Comparison of ENCODE assay signal across 24 cellular contexts in the genomic region with DNA sequence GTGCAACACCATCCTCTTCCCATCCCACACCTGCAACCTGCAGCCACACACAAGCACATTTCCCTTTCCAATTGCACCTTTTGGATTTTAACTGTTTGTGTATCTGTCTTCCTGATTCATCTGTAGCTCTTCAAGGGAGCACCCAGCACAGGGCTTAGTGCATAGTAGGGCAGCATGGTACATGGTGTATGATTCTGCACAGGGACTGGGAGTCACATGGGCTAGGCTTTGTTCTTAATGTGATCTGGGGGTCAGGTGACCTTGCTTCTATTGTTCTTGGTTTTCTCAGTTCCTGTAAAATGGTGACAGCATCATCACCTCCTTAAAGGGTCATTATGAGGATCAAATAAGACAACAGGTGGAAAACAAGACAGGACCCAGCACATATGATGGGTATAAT.
"Had no signal": no experiment of that assay in that cellular context is flagged by ENCODE, and none has a peak within 500 bp of the region (broad histone marks: within the 10 kb centered on the region; RNA-seq: fewer than 3 reads in every experiment).

No MANE protein-coding gene starts in this region.

- H3K4me3 ChIP-seq: body of pancreas, colonic mucosa, gastrocnemius medialis, heart left ventricle had no signal

- H3K4me1 ChIP-seq: body of pancreas, colonic mucosa, foreskin keratinocyte, gastrocnemius medialis, heart left ventricle had no signal

- H3K4me1 Mint-ChIP-seq: activated CD4-positive, alpha-beta T cell treated with anti-CD3 and anti-CD28 coated beads for 36 hours; activated T-helper 17 cell treated with anti-CD3 and anti-CD28 coated beads, Interleukin-2, amount 50 U/mL, for 72 hours had no signal

- H3K36me3 ChIP-seq: colonic mucosa, gastrocnemius medialis, heart left ventricle had no signal

- ATAC-seq: activated CD4-positive, alpha-beta T cell treated with anti-CD3 and anti-CD28 coated beads for 36 hours; activated T-cell treated with anti-CD3 and anti-CD28 coated beads, Interleukin-2, amount 50 U/mL, for 4 hours; activated T-helper 17 cell treated with anti-CD3 and anti-CD28 coated beads, Interleukin-2, amount 50 U/mL, for 72 hours; body of pancreas; esophagus mucosa; foreskin keratinocyte; gastrocnemius medialis; heart left ventricle had no signal

- H3K27ac ChIP-seq: body of pancreas, colonic mucosa, foreskin keratinocyte, gastrocnemius medialis, heart left ventricle had no signal

- H3K4me3 Mint-ChIP-seq: activated CD4-positive, alpha-beta memory T cell treated with anti-CD3 and anti-CD28 coated beads for 36 hours; activated CD4-positive, alpha-beta T cell treated with anti-CD3 and anti-CD28 coated beads for 36 hours; activated CD4-positive, alpha-beta T cell treated with anti-CD3 and anti-CD28 coated beads, Interleukin-2, amount 10 ng/mL, durations not matched to agents 24 days and 14 days; activated naive CD8-positive, alpha-beta T cell; activated T-cell treated with anti-CD3 and anti-CD28 coated beads, Interleukin-2, amount 50 U/mL, for 4 hours; activated T-helper 17 cell treated with anti-CD3 and anti-CD28 coated beads, Interleukin-2, amount 50 U/mL, for 72 hours; endodermal cell had no signal

- H3K27ac Mint-ChIP-seq: activated CD4-positive, alpha-beta memory T cell treated with anti-CD3 and anti-CD28 coated beads for 36 hours; activated CD4-positive, alpha-beta T cell treated with anti-CD3 and anti-CD28 coated beads for 36 hours; activated CD4-positive, alpha-beta T cell treated with anti-CD3 and anti-CD28 coated beads, Interleukin-2, amount 10 ng/mL, durations not matched to agents 24 days and 14 days; activated naive CD8-positive, alpha-beta T cell; activated T-helper 17 cell treated with anti-CD3 and anti-CD28 coated beads, Interleukin-2, amount 50 U/mL, for 72 hours; endodermal cell had no signal

- H3K36me3 Mint-ChIP-seq: activated CD4-positive, alpha-beta memory T cell treated with anti-CD3 and anti-CD28 coated beads for 36 hours; activated naive CD8-positive, alpha-beta T cell had no signal

- H3K9me3 ChIP-seq: body of pancreas, colonic mucosa, gastrocnemius medialis, heart left ventricle had no signal

- DNase-seq: activated CD4-positive, alpha-beta memory T cell treated with anti-CD3 and anti-CD28 coated beads for 36 hours; activated CD4-positive, alpha-beta T cell treated with anti-CD3 and anti-CD28 coated beads for 36 hours; activated CD4-positive, alpha-beta T cell treated with anti-CD3 and anti-CD28 coated beads, Interleukin-2, amount 10 ng/mL, durations not matched to agents 24 days and 14 days; activated CD4-positive, CD25-positive, alpha-beta regulatory T cell; activated CD4-positive, CD25-positive, alpha-beta regulatory T cell treated with anti-CD3 and anti-CD28 coated beads, Interleukin-2, amount 50 U/mL, for 72 hours; activated effector memory CD4-positive, alpha-beta T cell treated with Interleukin-2 at 50 U/mL for 16 hours; activated gamma-delta T cell treated with Interleukin-2 at 50 U/mL for 16 hours; activated naive CD4-positive, alpha-beta T cell treated with anti-CD3 and anti-CD28 coated beads, Interleukin-2, amount 50 U/mL, for 16 hours; activated naive CD4-positive, alpha-beta T cell treated with Interleukin-2 at 50 U/mL for 16 hours; activated T-cell treated with anti-CD3 and anti-CD28 coated beads, Interleukin-2, amount 50 U/mL, for 4 hours; amniotic stem cell; anterior cingulate cortex; body of pancreas; colonic mucosa; effector memory CD4-positive, alpha-beta T cell; endodermal cell; foreskin keratinocyte; gastrocnemius medialis; glutamatergic neuron; heart left ventricle; T-helper 2 cell had no signal

- H3K27me3 ChIP-seq: body of pancreas, colonic mucosa, gastrocnemius medialis had no signal

- H3K9me3 Mint-ChIP-seq: activated CD4-positive, alpha-beta memory T cell treated with anti-CD3 and anti-CD28 coated beads for 36 hours; activated CD4-positive, alpha-beta T cell treated with anti-CD3 and anti-CD28 coated beads, Interleukin-2, amount 10 ng/mL, durations not matched to agents 24 days and 14 days; activated T-cell treated with anti-CD3 and anti-CD28 coated beads, Interleukin-2, amount 50 U/mL, for 4 hours; activated T-helper 17 cell treated with anti-CD3 and anti-CD28 coated beads, Interleukin-2, amount 50 U/mL, for 72 hours had no signal
